Comparison of ENCODE assay signal across 8 cellular contexts in genomic region chr10:110356628-110357245, GRCh38. TPM values are rescaled to one million over a fixed set of nuclear protein-coding genes. Genes with fewer than 3 reads are reported as not detected.
DNase-seq lines count a peak whose midpoint lies in the region; ATAC-seq and TF ChIP-seq lines count a peak whose summit lies in the region.

No MANE protein-coding gene starts in this region.

- H3K27me3 Mint-ChIP-seq in T-helper 1 cell treated with Interleukin-12 subunit alpha and Interleukin-12 subunit beta and Interleukin-4 antibody, amounts not matched to agents 30 μg/mL and 1 μg/mL, for 36 hours (ENCODE audit: low read depth) = peaks cover 4% of the 10 kb centered on the region

- H3K9me3 Mint-ChIP-seq in T-helper 1 cell treated with Interleukin-12 subunit alpha and Interleukin-12 subunit beta and Interleukin-4 antibody, amounts not matched to agents 30 μg/mL and 1 μg/mL, for 36 hours = no peaks in the 10 kb centered on the region

- no peaks in the 10 kb centered on the region for H4K20me1 ChIP-seq in mammary epithelial cell (ENCODE audit: insufficient read depth, low read length)

- no peak overlapping the region for H2AFZ ChIP-seq in mammary epithelial cell (ENCODE audit: low read depth, low read length)
- H2AFZ ChIP-seq in trophoblast cell (ENCODE audit: insufficient read depth, low read length, poor library complexity) = no peak overlapping the region

- no peak overlapping the region for H2BK12ac ChIP-seq in trophoblast cell (ENCODE audit: low read length)

- peaks cover 1% of the 10 kb centered on the region for H3K36me3 Mint-ChIP-seq in T-helper 1 cell treated with Interleukin-12 subunit alpha and Interleukin-12 subunit beta and Interleukin-4 antibody, amounts not matched to agents 30 μg/mL and 1 μg/mL, for 36 hours (ENCODE audit: low read depth)

- peak overlapping the region; percentile 18 for H4K91ac ChIP-seq in trophoblast cell (ENCODE audit: low read depth, low read length)

- no peak overlapping the region for H4K8ac ChIP-seq in trophoblast cell (ENCODE audit: low read depth, low read length)

- no peak overlapping the region for H3K4me3 ChIP-seq in mammary epithelial cell (replicated peaks in 1 of 3; ENCODE audit: insufficient read depth in 1 of 3, low read depth in 2 of 3, low read length in 3 of 3)
- no peak overlapping the region for H3K4me3 ChIP-seq in trophoblast cell (ENCODE audit: low read depth, low read length)

- dilution Hi-C loops in mammary epithelial cell (cut with HindIII; ENCODE audit: low sequenced_read_pairs) = no loop called here

- peak overlapping the region; percentile 99 for H3K27ac Mint-ChIP-seq in T-helper 1 cell treated with Interleukin-12 subunit alpha and Interleukin-12 subunit beta and Interleukin-4 antibody, amounts not matched to agents 30 μg/mL and 1 μg/mL, for 36 hours

- no peak overlapping the region for H3K18ac ChIP-seq in trophoblast cell (ENCODE audit: low read length)

- H3K79me2 ChIP-seq in mammary epithelial cell (ENCODE audit: insufficient read depth, low read length) = no peaks in the 10 kb centered on the region
- H3K79me2 ChIP-seq in trophoblast cell (ENCODE audit: control insufficient read depth, insufficient read depth, low read length, poor library complexity) = no peaks in the 10 kb centered on the region

- peaks cover 62% of the 10 kb centered on the region for H3K4me1 ChIP-seq in mammary epithelial cell (ENCODE audit: insufficient read depth, low read length)
- peaks cover 16 to 26% of the 10 kb centered on the region in 2 experiments for H3K4me1 ChIP-seq in trophoblast cell (ENCODE audit: control insufficient read depth in 1 of 2, insufficient read depth in 2 of 2, low read length in 2 of 2)

- ATAC-seq in GM18909 (IDR thresholded peaks at IDR 0.05; ENCODE audit: poor library complexity, unreplicated experiment) (peak; percentile 84), HG02973 (IDR thresholded peaks at IDR 0.05; ENCODE audit: unreplicated experiment) (peak; percentile 77)

- H3K4ac ChIP-seq in trophoblast cell (ENCODE audit: low read depth, low read length) = no peak overlapping the region

- H3K14ac ChIP-seq in trophoblast cell (ENCODE audit: low read length) = no peak overlapping the region

- H4K12ac ChIP-seq in trophoblast cell (ENCODE audit: low read depth, low read length) = no peak overlapping the region

- H3K4me2 ChIP-seq in mammary epithelial cell (ENCODE audit: insufficient read depth, low read depth, low read length) (peak overlapping the region; percentile 14), trophoblast cell (ENCODE audit: low read length) (no peak overlapping the region)

- in situ Hi-C loops in mammary epithelial cell (cut with MboI; ENCODE audit: low sequenced_read_pairs in 2 of 2) = no loop called here

- H3K36me3 ChIP-seq in mammary epithelial cell (ENCODE audit: insufficient read depth, low read length) = no peaks in the 10 kb centered on the region
- no peaks in the 10 kb centered on the region for H3K36me3 ChIP-seq in trophoblast cell (ENCODE audit: control insufficient read depth in 1 of 2, insufficient read depth in 2 of 2, low read length in 2 of 2)

- TF ChIP-seq CTCF in mammary epithelial cell (conservative IDR thresholded peaks at IDR 0.05 in 1 of 2, IDR thresholded peaks at IDR 0.05 in 1 of 2; ENCODE audit: extremely low read depth in 1 of 2, insufficient read depth in 1 of 2, low read depth in 1 of 2, low read length in 2 of 2) = no peak

- no peak overlapping the region for H3K23ac ChIP-seq in trophoblast cell (ENCODE audit: low read length)

- no peak overlapping the region for H2BK5ac ChIP-seq in trophoblast cell (ENCODE audit: low read depth, low read length, poor library complexity)

- H2AK5ac ChIP-seq in trophoblast cell (ENCODE audit: low read length) = no peak overlapping the region

- H3K27ac ChIP-seq in mammary epithelial cell (ENCODE audit: insufficient read depth, low read depth, low read length) (peak overlapping the region; percentile 51), trophoblast cell (ENCODE audit: low read depth, low read length) (no peak overlapping the region)

- CTCF ChIA-PET in mammary epithelial cell (lab: Charles Lee; ENCODE audit: low non-redundant PET) = no interaction called here

- H3K9ac ChIP-seq in mammary epithelial cell (ENCODE audit: insufficient read depth, low read length) (peak overlapping the region; percentile 58), trophoblast cell (ENCODE audit: low read length) (no peak overlapping the region)

- peak overlapping the region; percentile 88 for H3K4me3 Mint-ChIP-seq in T-helper 1 cell treated with Interleukin-12 subunit alpha and Interleukin-12 subunit beta and Interleukin-4 antibody, amounts not matched to agents 30 μg/mL and 1 μg/mL, for 36 hours

- whole genome bisulfite sequencing in mammary epithelial cell (ENCODE audit: low coverage, missing lambda C conversion rate) = 76% methylated on average over 13 of the region's 19 CpGs
- no CpG with 5 or more reads among the region's 19 CpGs for WGBS in trophoblast cell (ENCODE audit: extremely low coverage, insufficient coverage, insufficient read length)

- H2BK120ac ChIP-seq in trophoblast cell (ENCODE audit: insufficient read depth, low read length, poor library complexity) = no peak overlapping the region

- intact Hi-C loops in mammary epithelial cell (cut with micrococcal nuclease) = no loop called here

- peaks cover 69% of the 10 kb centered on the region for H3K4me1 Mint-ChIP-seq in T-helper 1 cell treated with Interleukin-12 subunit alpha and Interleukin-12 subunit beta and Interleukin-4 antibody, amounts not matched to agents 30 μg/mL and 1 μg/mL, for 36 hours (ENCODE audit: low read depth)

- no peaks in the 10 kb centered on the region for H3K79me1 ChIP-seq in trophoblast cell (ENCODE audit: low read length)

- H3K27me3 ChIP-seq in mammary epithelial cell (ENCODE audit: insufficient read depth, low read length) (no peaks in the 10 kb centered on the region), trophoblast cell (ENCODE audit: insufficient read depth, low read length) (no peaks in the 10 kb centered on the region)

- DNase-seq in mammary epithelial cell (peak; percentile 87), trophoblast cell (peak; percentile 38 to 65), NCI-H2107 (lab: John Stamatoyannopoulos, UW) (no peak), GM03348 (ENCODE audit: low spot score) (no peak), NCI-H524 treated with DMSO at 0.1 percent for 48 hours (lab: John Stamatoyannopoulos, UW) (no peak)

- H3K9me3 ChIP-seq in mammary epithelial cell (replicated peaks; ENCODE audit: insufficient read depth, low read length) (no peaks in the 10 kb centered on the region), trophoblast cell (ENCODE audit: insufficient read depth, low read depth, low read length) (no peaks in the 10 kb centered on the region)

- BruUV-seq in mammary epithelial cell (replicated peaks; lab: Mats Ljungman, UMichigan) = no TSS peak

RNA-seq across cellular contexts. Expression of gene SMNDC1, which starts 52.0 kb away (rescaled TPM):
- total RNA-seq in mammary epithelial cell = 10 to 100 TPM in 1 of 2 donors, 1 to 10 TPM in 1; 6.5 to 42.8 TPM
- 10.9 TPM for polyA plus RNA-seq in mammary epithelial cell
- polyA minus RNA-seq in mammary epithelial cell = 12.1 TPM
- 35.4 and 36.5 TPM in 2 replicates for polyA plus RNA-seq in trophoblast cell (2013)

Comparison
In these comparisons a context has a peak if more than half of its experiments do, and no peak if none do; other contexts are left out.
1. DNase-seq: peak in mammary epithelial cell (single experiment) and trophoblast cell (2 of 2); none in NCI-H2107 (single experiment), GM03348 (single experiment) and NCI-H524 treated with DMSO at 0.1 percent for 48 hours (single experiment).